In the genomic region with DNA sequence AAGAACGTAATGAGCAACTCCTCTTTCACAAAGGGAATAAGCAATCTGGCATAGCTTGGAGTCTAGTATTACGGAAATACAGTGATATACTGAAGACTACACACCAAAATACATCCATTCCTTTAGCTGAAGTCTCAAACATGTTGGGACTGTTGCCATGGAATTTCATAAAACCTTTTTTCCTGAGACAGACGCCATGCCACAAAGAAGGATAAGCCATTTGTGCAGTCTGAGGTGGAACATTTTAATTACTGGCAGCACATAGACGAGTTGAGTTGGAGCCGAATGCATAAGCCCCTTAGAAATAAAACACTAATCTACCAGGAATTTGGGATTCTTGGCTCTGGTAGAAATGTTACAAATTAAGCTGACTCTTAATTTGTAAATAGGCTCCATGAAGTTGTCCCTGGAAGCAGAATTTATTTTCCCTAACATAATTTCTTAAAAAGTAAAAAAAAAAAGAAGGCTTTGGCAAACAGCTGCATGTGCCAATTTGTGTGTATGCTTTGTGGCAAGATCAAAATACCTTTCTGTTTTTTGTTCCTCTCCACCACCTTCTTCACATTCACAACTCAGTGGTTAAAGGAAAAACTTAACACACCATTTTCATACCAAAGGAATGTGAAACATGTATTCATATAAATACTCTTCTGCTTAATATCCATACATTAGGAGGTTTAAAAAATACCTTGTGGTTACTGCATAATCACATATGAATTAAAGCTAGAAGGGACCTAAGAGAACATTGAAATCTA, we compare ENCODE assay signal across 17 cellular contexts. TPM values are rescaled to one million over a fixed set of nuclear protein-coding genes. Genes with fewer than 3 reads are reported as not detected.
A peak's percentile ranks its signal among the peaks of the same experiment; 100 is the strongest.
DNase-seq lines count a peak whose midpoint lies in the region; ATAC-seq, FAIRE-seq and TF ChIP-seq lines count a peak whose summit lies in the region.
"Had no signal": no experiment of that assay in that cellular context is flagged by ENCODE, and none has a peak within 500 bp of the region (broad histone marks: within the 10 kb centered on the region; RNA-seq: fewer than 3 reads in every experiment).

No MANE protein-coding gene starts in this region.

- BruUV-seq in mammary epithelial cell (replicated peaks; lab: Mats Ljungman, UMichigan) (no TSS peak), MCF 10A (replicated peaks; lab: Mats Ljungman, UMichigan) (no TSS peak)

- no peak overlapping the region for H3K4me3 ChIP-seq in mammary epithelial cell (replicated peaks in 1 of 3; ENCODE audit: insufficient read depth in 1 of 3, low read depth in 2 of 3, low read length in 3 of 3)
- H3K4me3 ChIP-seq in thymus (ENCODE audit: low read length): no peak overlapping the region
- H3K4me3 ChIP-seq: coronary artery, pancreas had no signal

- H3K4me1 Mint-ChIP-seq in MCF 10A (ENCODE audit: insufficient read depth, unreplicated experiment) (no peaks in the 10 kb centered on the region), activated B cell treated with CpG ODN at 0.5 μM for 24 hours (peaks cover 83% of the 10 kb centered on the region)

- H3K36me3 ChIP-seq in mammary epithelial cell (ENCODE audit: insufficient read depth, low read length) (no peaks in the 10 kb centered on the region), thymus (ENCODE audit: control insufficient read depth, insufficient read depth) (peaks cover 39% of the 10 kb centered on the region)
- H3K36me3 ChIP-seq: pancreas had no signal

- H3K9me3 Mint-ChIP-seq in MCF 10A (ENCODE audit: unreplicated experiment) (no peaks in the 10 kb centered on the region), activated B cell treated with CpG ODN at 0.5 μM for 24 hours (no peaks in the 10 kb centered on the region)

- H3K36me3 Mint-ChIP-seq in MCF 10A (ENCODE audit: insufficient read depth, unreplicated experiment) (peaks cover 5% of the 10 kb centered on the region), activated B cell treated with CpG ODN at 0.5 μM for 24 hours (ENCODE audit: low read depth) (peaks cover 85% of the 10 kb centered on the region)

- no peak overlapping the region for H3K9ac ChIP-seq in mammary epithelial cell (ENCODE audit: insufficient read depth, low read length)

- H3K9me3 ChIP-seq in mammary epithelial cell (replicated peaks; ENCODE audit: insufficient read depth, low read length) (peaks cover 21% of the 10 kb centered on the region), thymus (ENCODE audit: control insufficient read depth) (no peaks in the 10 kb centered on the region)
- H3K9me3 ChIP-seq: pancreas had no signal

- H3K27me3 Mint-ChIP-seq in MCF 10A (ENCODE audit: insufficient read depth, unreplicated experiment): peaks cover 76% of the 10 kb centered on the region
- H3K27me3 Mint-ChIP-seq in activated B cell treated with CpG ODN at 0.5 μM for 24 hours: no peaks in the 10 kb centered on the region

- dilution Hi-C loops in mammary epithelial cell (cut with HindIII; ENCODE audit: low sequenced_read_pairs): no loop called here

- DNase-seq in mammary epithelial cell (peak; percentile 24), MCF 10A (ENCODE audit: unreplicated experiment) (no peak), activated B cell treated with CpG ODN at 0.5 μM for 24 hours (no peak), glomerular visceral epithelial cell (ENCODE audit: extremely low spot score) (peak; percentile 47), HTR-8/SVneo (ENCODE audit: insufficient read length, low spot score) (no peak)
- DNase-seq in stimulated activated CD8-positive, alpha-beta memory T cell treated with anti-CD3 and anti-CD28 coated beads, Interleukin-4, amount 100 ng/mL, for 48 hours: no peak
- DNase-seq: activated CD4-positive, alpha-beta T cell treated with anti-CD3 and anti-CD28 coated beads, Interleukin-2, amount 50 U/mL, for 4 hours; DMS79; mesenchymal stem cell; NCI-H1436 treated with DMSO at 0.1 percent for 48 hours; NCI-H524; pancreas; T-helper 9 cell had no signal

- H3K79me2 ChIP-seq in mammary epithelial cell (ENCODE audit: insufficient read depth, low read length): no peaks in the 10 kb centered on the region

- WGBS in mammary epithelial cell (ENCODE audit: low coverage, missing lambda C conversion rate): 45% methylated on average over 5 of the region's 5 CpGs
- 90% methylated on average over 5 of the region's 5 CpGs for WGBS in thymus

- CTCF ChIA-PET in mammary epithelial cell (lab: Charles Lee; ENCODE audit: low non-redundant PET): no interaction called here
- CTCF ChIA-PET in MCF 10A (lab: Yijun Ruan, JAX): interaction anchor here (1.0 to 1.7 kb wide), 2 partner anchors 8 to 142 kb away, joined by 4 to 5 read pairs; no protein-coding TSS in a partner anchor
- CTCF ChIA-PET in activated B cell treated with CpG ODN at 0.5 μM for 24 hours (lab: Charles Lee): no interaction called here

- FAIRE-seq in HTR-8/SVneo (lab: Jason Lieb, UNC): no peak
- FAIRE-seq: pancreas, urothelium cell line had no signal

- in situ Hi-C loops in mammary epithelial cell (cut with MboI; ENCODE audit: low sequenced_read_pairs in 2 of 2): no loop called here

- no peaks in the 10 kb centered on the region for H4K20me1 ChIP-seq in mammary epithelial cell (ENCODE audit: insufficient read depth, low read length)

- intact Hi-C loops in mammary epithelial cell (cut with micrococcal nuclease): no loop called here
- intact Hi-C loops in MCF 10A (cut with micrococcal nuclease): no loop called here
- intact Hi-C loops in activated B cell treated with CpG ODN at 0.5 μM for 24 hours (cut with micrococcal nuclease): no loop called here

- no peak overlapping the region for H3K4me3 Mint-ChIP-seq in MCF 10A (ENCODE audit: unreplicated experiment)
- H3K4me3 Mint-ChIP-seq in activated B cell treated with CpG ODN at 0.5 μM for 24 hours: no peak overlapping the region

- no peak overlapping the region for H3K27ac Mint-ChIP-seq in MCF 10A (ENCODE audit: low read depth, unreplicated experiment)
- peak overlapping the region; percentile 55 for H3K27ac Mint-ChIP-seq in activated B cell treated with CpG ODN at 0.5 μM for 24 hours

- no peak overlapping the region for H3K4me2 ChIP-seq in mammary epithelial cell (ENCODE audit: insufficient read depth, low read depth, low read length)

- ATAC-seq in activated B cell treated with CpG ODN at 0.5 μM for 24 hours (ENCODE audit: low read depth) (no peak), GM19397 (IDR thresholded peaks at IDR 0.05; ENCODE audit: unreplicated experiment) (no peak)
- ATAC-seq: pancreas had no signal

- POLR2A ChIA-PET in MCF 10A (lab: Yijun Ruan, JAX): no interaction called here
- POLR2A ChIA-PET in activated B cell treated with CpG ODN at 0.5 μM for 24 hours (lab: Charles Lee): interaction anchor here (0.6 to 4.5 kb wide), 6 partner anchors 8 to 102 kb away, joined by 3 to 38 read pairs (median 6); no protein-coding TSS in a partner anchor

- H3K27ac ChIP-seq in mammary epithelial cell (ENCODE audit: insufficient read depth, low read depth, low read length) (no peak overlapping the region), thymus (ENCODE audit: low read depth) (peak overlapping the region; percentile 43)
- H3K27ac ChIP-seq: coronary artery, pancreas had no signal

- H3K4me1 ChIP-seq in mammary epithelial cell (ENCODE audit: insufficient read depth, low read length): no peaks in the 10 kb centered on the region
- peaks cover 59% of the 10 kb centered on the region for H3K4me1 ChIP-seq in thymus (ENCODE audit: control insufficient read depth, insufficient read depth, low read length)
- H3K4me1 ChIP-seq: pancreas had no signal

- H3K27me3 ChIP-seq in mammary epithelial cell (ENCODE audit: insufficient read depth, low read length): peaks cover 28% of the 10 kb centered on the region
- H3K27me3 ChIP-seq in thymus (ENCODE audit: control insufficient read depth, insufficient read depth): no peaks in the 10 kb centered on the region
- H3K27me3 ChIP-seq: pancreas had no signal

- H2AFZ ChIP-seq in mammary epithelial cell (ENCODE audit: low read depth, low read length): no peak overlapping the region

- TF ChIP-seq CTCF in mammary epithelial cell (conservative IDR thresholded peaks at IDR 0.05 in 1 of 2, IDR thresholded peaks at IDR 0.05 in 1 of 2; ENCODE audit: extremely low read depth in 1 of 2, insufficient read depth in 1 of 2, low read depth in 1 of 2, low read length in 2 of 2) (no peak), MCF 10A (IDR thresholded peaks at IDR 0.05; ENCODE audit: unreplicated experiment) (no peak), activated B cell treated with CpG ODN at 0.5 μM for 24 hours (IDR thresholded peaks at IDR 0.05) (no peak)

RNA-seq across cellular contexts. Expression of a gene that starts 25.5 kb away (rescaled TPM):
- total RNA-seq in mammary epithelial cell: 10 to 100 TPM in 1 of 2 donors, 1 to 10 TPM in 1; 1.5 to 18.2 TPM
- 9.9 TPM for polyA plus RNA-seq in mammary epithelial cell
- 9.1 TPM for polyA minus RNA-seq in mammary epithelial cell
- total RNA-seq in MCF 10A (2022): 7.3 and 10.3 TPM in 2 replicates
- 0.44 TPM in 1 of 2 replicates, not detected in the other for total RNA-seq in activated B cell treated with CpG ODN at 0.5 μM for 24 hours
- 4.1 TPM for polyA plus RNA-seq in thymus

RNA-seq across cellular contexts. Expression of a gene that starts 32.9 kb away (rescaled TPM):
- total RNA-seq in mammary epithelial cell (10 to 100 TPM; 10.2 to 36.8 TPM), MCF 10A (2022) (42.1 and 51.3 TPM in 2 replicates), activated B cell treated with CpG ODN at 0.5 μM for 24 hours (42.2 and 45.7 TPM in 2 replicates)
- polyA plus RNA-seq in mammary epithelial cell (47.4 TPM), thymus (84.3 TPM)
- 29.8 TPM for polyA minus RNA-seq in mammary epithelial cell

Comparison
In these comparisons a context has a peak if more than half of its experiments do, and no peak if none do; other contexts are left out.
1. DNase-seq: peak in mammary epithelial cell (single experiment) and glomerular visceral epithelial cell (single experiment); none in MCF 10A (single experiment), activated B cell treated with CpG ODN at 0.5 μM for 24 hours (single experiment), HTR-8/SVneo (single experiment) and stimulated activated CD8-positive, alpha-beta memory T cell treated with anti-CD3 and anti-CD28 coated beads, Interleukin-4, amount 100 ng/mL, for 48 hours (single experiment).